ENCODE assay signal across 21 cellular contexts in genomic region chr20:36974660-36975059, GRCh38. TPM values are rescaled to one million over a fixed set of nuclear protein-coding genes. Genes with fewer than 3 reads are reported as not detected.
DNase-seq lines count a peak whose midpoint lies in the region; ATAC-seq, FAIRE-seq and TF ChIP-seq lines count a peak whose summit lies in the region.
"Had no signal": no experiment of that assay in that cellular context is flagged by ENCODE, and none has a peak within 500 bp of the region (broad histone marks: within the 10 kb centered on the region; RNA-seq: fewer than 3 reads in every experiment).

No MANE protein-coding gene starts in this region.

- ATAC-seq in CD4-positive, alpha-beta T cell (ENCODE audit: poor library complexity), result peak; percentile 50
- peak; percentile 60 for ATAC-seq in left colon
- no peak for ATAC-seq in HG02981 (IDR thresholded peaks at IDR 0.05; ENCODE audit: unreplicated experiment)
- ATAC-seq: gastrocnemius medialis had no signal

- H3K4me3 Mint-ChIP-seq in activated CD4-positive, alpha-beta T cell treated with anti-CD3 and anti-CD28 coated beads, Interleukin-2, amount 10 ng/mL, durations not matched to agents 7 days and 5 days, result peak overlapping the region; percentile 69
- H3K4me3 Mint-ChIP-seq in CD4-positive, alpha-beta T cell, result no peak overlapping the region
- H3K4me3 Mint-ChIP-seq in activated CD4-positive, alpha-beta memory T cell treated with anti-CD3 and anti-CD28 coated beads, Interleukin-2, amount 10 ng/mL, durations not matched to agents 7 days and 5 days, result no peak overlapping the region
- H3K4me3 Mint-ChIP-seq: HFFc6 had no signal

- peak overlapping the region; percentile 46 for H3K27ac ChIP-seq in CD4-positive, alpha-beta T cell (ENCODE audit: low read depth, low read length)
- H3K27ac ChIP-seq: esophagus squamous epithelium, gastrocnemius medialis, thyroid gland had no signal

- H3K27me3 Mint-ChIP-seq in activated CD4-positive, alpha-beta T cell treated with anti-CD3 and anti-CD28 coated beads, Interleukin-2, amount 10 ng/mL, durations not matched to agents 7 days and 5 days, result no peaks in the 10 kb centered on the region
- no peaks in the 10 kb centered on the region for H3K27me3 Mint-ChIP-seq in CD4-positive, alpha-beta T cell
- H3K27me3 Mint-ChIP-seq in activated CD4-positive, alpha-beta memory T cell treated with anti-CD3 and anti-CD28 coated beads, Interleukin-2, amount 10 ng/mL, durations not matched to agents 7 days and 5 days, result no peaks in the 10 kb centered on the region
- H3K27me3 Mint-ChIP-seq: activated CD4-positive, alpha-beta T cell treated with anti-CD3 and anti-CD28 coated beads for 36 hours; activated naive CD4-positive, alpha-beta T cell treated with anti-CD3 and anti-CD28 coated beads, Interleukin-2, amount 50 U/mL, for 24 hours had no signal

- POLR2A ChIA-PET in activated CD4-positive, alpha-beta T cell treated with anti-CD3 and anti-CD28 coated beads, Interleukin-2, amount 10 ng/mL, durations not matched to agents 7 days and 5 days (lab: Charles Lee), result no interaction called here
- POLR2A ChIA-PET in CD4-positive, alpha-beta T cell (lab: Charles Lee), result interaction anchor here (0.5 to 1.8 kb wide), 26 partner anchors 8 to 121 kb away, joined by 3 to 18 read pairs (median 4); partner anchors contain the start of gene RBL1
- POLR2A ChIA-PET in activated CD4-positive, alpha-beta memory T cell treated with anti-CD3 and anti-CD28 coated beads, Interleukin-2, amount 10 ng/mL, durations not matched to agents 7 days and 5 days (lab: Charles Lee), result interaction anchor here (1.0 to 2.7 kb wide), 12 partner anchors 13 to 121 kb away, joined by 3 to 13 read pairs (median 5); partner anchors contain the start of genes RBL1 and SAMHD1

- intact Hi-C loops in CD4-positive, alpha-beta T cell (cut with DNase I, micrococcal nuclease), result loop anchor here in 1 of 2 experiments (1.0 to 2.0 kb wide), 2 partner anchors 7 to 24 kb away; partner anchors contain the start of gene SAMHD1
- intact Hi-C loops in left colon (cut with DNase I, micrococcal nuclease), result no loop called here

- TF ChIP-seq CTCF in CD4-positive, alpha-beta T cell (IDR thresholded peaks at IDR 0.05), result no peak

- CTCF ChIA-PET in activated CD4-positive, alpha-beta T cell treated with anti-CD3 and anti-CD28 coated beads, Interleukin-2, amount 10 ng/mL, durations not matched to agents 7 days and 5 days (lab: Charles Lee), result interaction anchor here (0.6 to 1.1 kb wide), 2 partner anchors 36 to 981 kb away, joined by 3 to 5 read pairs; no protein-coding TSS in a partner anchor
- CTCF ChIA-PET in CD4-positive, alpha-beta T cell (lab: Charles Lee), result interaction anchor here (0.6 to 1.5 kb wide), 3 partner anchors 31 to 44 kb away, joined by 3 to 5 read pairs (median 4); no protein-coding TSS in a partner anchor
- CTCF ChIA-PET in activated CD4-positive, alpha-beta memory T cell treated with anti-CD3 and anti-CD28 coated beads, Interleukin-2, amount 10 ng/mL, durations not matched to agents 7 days and 5 days (lab: Charles Lee), result interaction anchor here (0.7 to 1.7 kb wide), 6 partner anchors 11 to 40 kb away, joined by 3 to 7 read pairs (median 4); no protein-coding TSS in a partner anchor

- no peaks in the 10 kb centered on the region for H3K27me3 ChIP-seq in CD4-positive, alpha-beta T cell (ENCODE audit: control insufficient read depth, insufficient read depth, low read length)
- H3K27me3 ChIP-seq: esophagus squamous epithelium, gastrocnemius medialis, thyroid gland had no signal

- H3K9me3 ChIP-seq in CD4-positive, alpha-beta T cell (ENCODE audit: control insufficient read depth, low read length), result no peaks in the 10 kb centered on the region
- H3K9me3 ChIP-seq: esophagus squamous epithelium, gastrocnemius medialis, thyroid gland had no signal

- H3K27ac Mint-ChIP-seq in activated CD4-positive, alpha-beta T cell treated with anti-CD3 and anti-CD28 coated beads, Interleukin-2, amount 10 ng/mL, durations not matched to agents 7 days and 5 days, result peak overlapping the region; percentile 95
- peak overlapping the region; percentile 79 for H3K27ac Mint-ChIP-seq in CD4-positive, alpha-beta T cell
- peak overlapping the region; percentile 88 for H3K27ac Mint-ChIP-seq in activated CD4-positive, alpha-beta memory T cell treated with anti-CD3 and anti-CD28 coated beads, Interleukin-2, amount 10 ng/mL, durations not matched to agents 7 days and 5 days
- H3K27ac Mint-ChIP-seq: HFFc6 had no signal

- DNase-seq in activated CD4-positive, alpha-beta T cell treated with anti-CD3 and anti-CD28 coated beads, Interleukin-2, amount 10 ng/mL, durations not matched to agents 7 days and 5 days, result peak; percentile 27
- DNase-seq in activated CD4-positive, alpha-beta T cell treated with anti-CD3 and anti-CD28 coated beads for 48 hours, result no peak
- peak in 3 of 10 experiments; percentile 14 to 22 (median 20) for DNase-seq in CD4-positive, alpha-beta T cell
- no peak for DNase-seq in activated CD4-positive, alpha-beta memory T cell treated with anti-CD3 and anti-CD28 coated beads, Interleukin-2, amount 10 ng/mL, durations not matched to agents 7 days and 5 days
- DNase-seq in left colon (no peak), RCC 7860 (ENCODE audit: low spot score) (no peak)
- no peak for DNase-seq in activated CD4-positive, CD25-positive, alpha-beta regulatory T cell (lab: John Stamatoyannopoulos, UW)
- DNase-seq: esophagus squamous epithelium; gastrocnemius medialis; HFFc6; NCI-H1092; NCI-H2029; NCI-H226; NCI-H774; occipital lobe; stimulated activated CD4-positive, alpha-beta T cell treated with anti-CD3 and anti-CD28 coated beads, Interleukin-2, amount 100 ng/mL, for 48 hours; thyroid gland had no signal

- H3K36me3 Mint-ChIP-seq in activated CD4-positive, alpha-beta T cell treated with anti-CD3 and anti-CD28 coated beads, Interleukin-2, amount 10 ng/mL, durations not matched to agents 7 days and 5 days (ENCODE audit: low read depth), result peaks cover 22% of the 10 kb centered on the region
- peaks cover 17% of the 10 kb centered on the region for H3K36me3 Mint-ChIP-seq in CD4-positive, alpha-beta T cell (ENCODE audit: low read depth)
- no peaks in the 10 kb centered on the region for H3K36me3 Mint-ChIP-seq in activated CD4-positive, alpha-beta memory T cell treated with anti-CD3 and anti-CD28 coated beads, Interleukin-2, amount 10 ng/mL, durations not matched to agents 7 days and 5 days (ENCODE audit: low read depth)

- no peak for FAIRE-seq in RCC 7860 (lab: Jason Lieb, UNC)
- FAIRE-seq: small intestine had no signal

- H3K4me1 Mint-ChIP-seq in activated CD4-positive, alpha-beta T cell treated with anti-CD3 and anti-CD28 coated beads, Interleukin-2, amount 10 ng/mL, durations not matched to agents 7 days and 5 days, result peaks cover 49% of the 10 kb centered on the region
- H3K4me1 Mint-ChIP-seq in CD4-positive, alpha-beta T cell (ENCODE audit: low read depth), result peaks cover 44% of the 10 kb centered on the region
- H3K4me1 Mint-ChIP-seq in activated CD4-positive, alpha-beta memory T cell treated with anti-CD3 and anti-CD28 coated beads, Interleukin-2, amount 10 ng/mL, durations not matched to agents 7 days and 5 days, result peaks cover 40% of the 10 kb centered on the region

- peaks cover 6% of the 10 kb centered on the region for H3K9me3 Mint-ChIP-seq in activated CD4-positive, alpha-beta T cell treated with anti-CD3 and anti-CD28 coated beads, Interleukin-2, amount 10 ng/mL, durations not matched to agents 7 days and 5 days
- H3K9me3 Mint-ChIP-seq in CD4-positive, alpha-beta T cell, result peaks cover 5% of the 10 kb centered on the region
- no peaks in the 10 kb centered on the region for H3K9me3 Mint-ChIP-seq in activated CD4-positive, alpha-beta memory T cell treated with anti-CD3 and anti-CD28 coated beads, Interleukin-2, amount 10 ng/mL, durations not matched to agents 7 days and 5 days
- H3K9me3 Mint-ChIP-seq: activated naive CD4-positive, alpha-beta T cell treated with anti-CD3 and anti-CD28 coated beads, Interleukin-2, amount 50 U/mL, for 24 hours; HFFc6 had no signal

RNA-seq across cellular contexts. Expression of gene SAMHD1, which starts 23.2 kb away (rescaled TPM):
- total RNA-seq in activated CD4-positive, alpha-beta T cell treated with anti-CD3 and anti-CD28 coated beads, Interleukin-2, amount 10 ng/mL, durations not matched to agents 7 days and 5 days, result 100 to 1,000 TPM; 396 to 408 TPM
- total RNA-seq in CD4-positive, alpha-beta T cell, result 100 to 1,000 TPM; 232 to 239 TPM
- 100 to 1,000 TPM; 272 TPM for total RNA-seq in activated CD4-positive, alpha-beta memory T cell treated with anti-CD3 and anti-CD28 coated beads, Interleukin-2, amount 10 ng/mL, durations not matched to agents 7 days and 5 days
- total RNA-seq in left colon, result 10 to 100 TPM; 25.2 to 42.8 TPM

Comparison
In these comparisons a context has a peak if more than half of its experiments do, and no peak if none do; other contexts are left out.
1. RNA of gene SAMHD1, which starts 23.2 kb away (total RNA-seq): 396 to 408 TPM in activated CD4-positive, alpha-beta T cell treated with anti-CD3 and anti-CD28 coated beads, Interleukin-2, amount 10 ng/mL, durations not matched to agents 7 days and 5 days, 272 TPM in activated CD4-positive, alpha-beta memory T cell treated with anti-CD3 and anti-CD28 coated beads, Interleukin-2, amount 10 ng/mL, durations not matched to agents 7 days and 5 days and 232 to 239 TPM in CD4-positive, alpha-beta T cell; 25.2 to 42.8 TPM in left colon; every median in the first group is over 4 times any median in the second.
2. Peak in every context shown above with its lines, with median percentiles within 50 percentile points of each other: H3K27ac Mint-ChIP-seq.